30 cellular contexts compared by ENCODE assay signal in genomic region chr6:25972902-25973301, GRCh38. TPM values are rescaled to one million over a fixed set of nuclear protein-coding genes. Genes with fewer than 3 reads are reported as not detected.
"Had no signal": no experiment of that assay in that cellular context is flagged by ENCODE, and none has a peak within 500 bp of the region (broad histone marks: within the 10 kb centered on the region; RNA-seq: fewer than 3 reads in every experiment).

No MANE protein-coding gene starts in this region.

- H3K4me2 ChIP-seq: SK-N-SH had no signal

- H3K4me3 Mint-ChIP-seq: activated CD4-positive, alpha-beta memory T cell treated with anti-CD3 and anti-CD28 coated beads, Interleukin-2, amount 10 ng/mL, durations not matched to agents 7 days and 5 days; activated CD4-positive, alpha-beta T cell treated with anti-CD3 and anti-CD28 coated beads for 36 hours; activated naive CD4-positive, alpha-beta T cell treated with anti-CD3 and anti-CD28 coated beads, Interleukin-2, amount 10 ng/mL, durations not matched to agents 7 days and 5 days; brain; central memory CD8-positive, alpha-beta T cell had no signal

- H3K27ac ChIP-seq: Peyer's patch, RWPE1, SJCRH30, WERI-Rb-1 had no signal

- DNase-seq: activated CD4-positive, alpha-beta memory T cell treated with anti-CD3 and anti-CD28 coated beads, Interleukin-2, amount 10 ng/mL, durations not matched to agents 7 days and 5 days; activated CD4-positive, alpha-beta T cell treated with anti-CD3 and anti-CD28 coated beads for 36 hours; activated CD4-positive, alpha-beta T cell treated with anti-CD3 and anti-CD28 coated beads, Interleukin-2, amount 50 U/mL, for 1 hour; activated gamma-delta T cell treated with Interleukin-2 at 50 U/mL for 16 hours; activated naive CD4-positive, alpha-beta T cell treated with anti-CD3 and anti-CD28 coated beads, Interleukin-2, amount 10 ng/mL, durations not matched to agents 7 days and 5 days; activated T-cell treated with anti-CD3 and anti-CD28 coated beads for 4 hours; activated T-cell treated with anti-CD3 and anti-CD28 coated beads, Interleukin-2, amount 50 U/mL, for 48 hours; amygdala; Karpas-422; MM.1S; NCI-H1105; NCI-H1436; NCI-H1694 treated with DMSO at 0.1 percent for 48 hours; NCI-H2029 treated with DMSO at 0.1 percent for 48 hours; NCI-H510A treated with DMSO at 0.1 percent for 48 hours; NCI-H69; NK-92 treated with Interleukin-12 subunit alpha and Interleukin-12 subunit beta, amount 100 ng/mL, for 24 hours; Peyer's patch; Right ventricle myocardium superior; SJCRH30; SK-N-SH; T-helper 1 cell; WERI-Rb-1 had no signal

- H3K36me3 ChIP-seq: WERI-Rb-1 had no signal

- H3K9me3 Mint-ChIP-seq: activated CD4-positive, alpha-beta memory T cell treated with anti-CD3 and anti-CD28 coated beads, Interleukin-2, amount 10 ng/mL, durations not matched to agents 7 days and 5 days; activated naive CD4-positive, alpha-beta T cell treated with anti-CD3 and anti-CD28 coated beads, Interleukin-2, amount 10 ng/mL, durations not matched to agents 7 days and 5 days; activated T-helper 2 cell treated with anti-CD3 and anti-CD28 coated beads, Interferon-gamma antibody, Interleukin-2, Interleukin-4, amounts not matched to agents 10 μg/mL and 5 μg/mL and 100 μg/mL, durations not matched to agents 14 hours and 24 hours and 36 hours; brain; central memory CD8-positive, alpha-beta T cell had no signal

- H3K9me2 ChIP-seq: SK-N-SH had no signal

- H3K9me3 ChIP-seq: Peyer's patch, SJCRH30, SK-N-SH had no signal

- H3K4me3 ChIP-seq: Peyer's patch, SJCRH30 had no signal

- ATAC-seq: activated CD4-positive, alpha-beta T cell treated with anti-CD3 and anti-CD28 coated beads for 36 hours had no signal

- H3K27me3 ChIP-seq: Peyer's patch, SJCRH30 had no signal

- H3K9ac ChIP-seq: SK-N-SH had no signal

- H3K27me3 Mint-ChIP-seq: activated CD4-positive, alpha-beta memory T cell treated with anti-CD3 and anti-CD28 coated beads, Interleukin-2, amount 10 ng/mL, durations not matched to agents 7 days and 5 days; activated CD4-positive, alpha-beta T cell treated with anti-CD3 and anti-CD28 coated beads for 36 hours; activated naive CD4-positive, alpha-beta T cell treated with anti-CD3 and anti-CD28 coated beads, Interleukin-2, amount 10 ng/mL, durations not matched to agents 7 days and 5 days; central memory CD8-positive, alpha-beta T cell had no signal

- H3K27ac Mint-ChIP-seq: activated CD4-positive, alpha-beta memory T cell treated with anti-CD3 and anti-CD28 coated beads, Interleukin-2, amount 10 ng/mL, durations not matched to agents 7 days and 5 days; activated CD4-positive, alpha-beta T cell treated with anti-CD3 and anti-CD28 coated beads for 36 hours; activated naive CD4-positive, alpha-beta T cell treated with anti-CD3 and anti-CD28 coated beads, Interleukin-2, amount 10 ng/mL, durations not matched to agents 7 days and 5 days; activated T-helper 2 cell treated with anti-CD3 and anti-CD28 coated beads, Interferon-gamma antibody, Interleukin-2, Interleukin-4, amounts not matched to agents 10 μg/mL and 5 μg/mL and 100 μg/mL, durations not matched to agents 14 hours and 24 hours and 36 hours; brain had no signal

- H3K36me3 Mint-ChIP-seq: brain had no signal

RNA-seq across cellular contexts. Expression of gene SLC17A2, which starts 42.4 kb away (rescaled TPM):
- total RNA-seq: activated CD4-positive, alpha-beta memory T cell treated with anti-CD3 and anti-CD28 coated beads, Interleukin-2, amount 10 ng/mL, durations not matched to agents 7 days and 5 days; activated CD8-positive, alpha-beta memory T cell treated with anti-CD3 and anti-CD28 coated beads for 36 hours; astrocyte; Peyer's patch; Right ventricle myocardium superior; SJCRH30; T-helper 2 cell treated with Interferon-gamma antibody and Interleukin-4, amounts not matched to agents 100 ng/mL and 5 ng/mL, for 36 hours had no signal
- polyA plus RNA-seq: SK-N-SH had no signal
